ENCODE assay signal across 9 cellular contexts in genomic region chr4:153221783-153222161, GRCh38. TPM values are rescaled to one million over a fixed set of nuclear protein-coding genes. Genes with fewer than 3 reads are reported as not detected.
A peak's percentile ranks its signal among the peaks of the same experiment; 100 is the strongest.
DNase-seq lines count a peak whose midpoint lies in the region; ATAC-seq and TF ChIP-seq lines count a peak whose summit lies in the region.
"Had no signal": no experiment of that assay in that cellular context is flagged by ENCODE, and none has a peak within 500 bp of the region (broad histone marks: within the 10 kb centered on the region; RNA-seq: fewer than 3 reads in every experiment).

No MANE protein-coding gene starts in this region.

- H3K4me3 Mint-ChIP-seq in activated T-cell treated with anti-CD3 and anti-CD28 coated beads, Interleukin-2, amount 50 U/mL, for 4 hours, result peak overlapping the region; percentile 85

- H3K36me3 Mint-ChIP-seq in activated T-cell treated with anti-CD3 and anti-CD28 coated beads, Interleukin-2, amount 50 U/mL, for 4 hours (ENCODE audit: insufficient read depth), result no peaks in the 10 kb centered on the region

- H3K27me3 Mint-ChIP-seq in activated T-cell treated with anti-CD3 and anti-CD28 coated beads, Interleukin-2, amount 50 U/mL, for 4 hours (ENCODE audit: low read depth), result peaks cover 6% of the 10 kb centered on the region

- H3K36me3 ChIP-seq in mesendoderm (ENCODE audit: control insufficient read depth, insufficient read depth, low read length), result no peaks in the 10 kb centered on the region
- H3K36me3 ChIP-seq in transverse colon, result no peaks in the 10 kb centered on the region

- H3K27ac ChIP-seq in mesendoderm (ENCODE audit: low read depth, low read length), result no peak overlapping the region
- H3K27ac ChIP-seq in transverse colon, result peak overlapping the region; percentile 91 to 92 (median 92)

- no peak overlapping the region for H2BK5ac ChIP-seq in mesendoderm (ENCODE audit: low read length)

- H3K9ac ChIP-seq in mesendoderm (ENCODE audit: low read length), result peak overlapping the region; percentile 25

- intact Hi-C loops in transverse colon (cut with DNase I; ENCODE audit: low total_unique reads), result no loop called here

- in situ Hi-C loops in transverse colon (cut with MboI; ENCODE audit: low pct_ligation_motif_present in 1 of 4, low pct_unique_long_range_greater_than_20kb in 1 of 4, low sequenced_read_pairs in 3 of 4), result no loop called here

- TF ChIP-seq CTCF in cardiac fibroblast (IDR thresholded peaks at IDR 0.05; ENCODE audit: low read depth, low read length) (no peak), transverse colon (IDR thresholded peaks at IDR 0.05) (no peak)

- no peak overlapping the region for H4K8ac ChIP-seq in mesendoderm (ENCODE audit: low read depth, low read length)

- TF ChIP-seq EP300 in transverse colon (IDR thresholded peaks at IDR 0.05; ENCODE audit: low read depth), result no peak

- ATAC-seq in activated T-cell treated with anti-CD3 and anti-CD28 coated beads, Interleukin-2, amount 50 U/mL, for 4 hours, result no peak

- H3K56ac ChIP-seq in mesendoderm (ENCODE audit: low read length), result no peak overlapping the region

- no peak overlapping the region for H2BK120ac ChIP-seq in mesendoderm (ENCODE audit: low read depth, low read length)

- H3K79me2 ChIP-seq in mesendoderm (ENCODE audit: control insufficient read depth, insufficient read depth, low read length), result no peaks in the 10 kb centered on the region

- 93% methylated on average over 2 of the region's 6 CpGs for WGBS in mesendoderm (ENCODE audit: extremely low coverage, insufficient coverage, low lambda C conversion rate)
- WGBS in transverse colon (ENCODE audit: low coverage in 1 of 2), 2 donors, result 64 to 85% methylated on average over 4 to 6 of the region's 6 CpGs

- H3K4me1 ChIP-seq in mesendoderm (ENCODE audit: control insufficient read depth, low read depth, low read length) (peaks cover 3% of the 10 kb centered on the region), transverse colon (peaks cover 6 to 76% (median 46%) of the 10 kb centered on the region in 4 donors)

- peak overlapping the region; percentile 59 for H3K4me2 ChIP-seq in mesendoderm (ENCODE audit: low read length)

- H3K9me3 ChIP-seq in transverse colon, result no peaks in the 10 kb centered on the region

- H3K27me3 ChIP-seq in mesendoderm (ENCODE audit: insufficient read depth, low read length, poor library complexity) (no peaks in the 10 kb centered on the region), transverse colon (no peaks in the 10 kb centered on the region)

- H3K4ac ChIP-seq in mesendoderm (ENCODE audit: low read depth, low read length), result no peak overlapping the region

- H4K5ac ChIP-seq in mesendoderm (ENCODE audit: low read length), result no peak overlapping the region

- no peak for TF ChIP-seq POLR2A in transverse colon (IDR thresholded peaks at IDR 0.05)

- no peak overlapping the region for H2AK5ac ChIP-seq in mesendoderm (ENCODE audit: low read length)

- no peak overlapping the region for H2BK15ac ChIP-seq in mesendoderm (replicated peaks; ENCODE audit: low read depth)

- H3K18ac ChIP-seq in mesendoderm (ENCODE audit: low read length), result no peak overlapping the region

- peaks cover 33% of the 10 kb centered on the region for H3K4me1 Mint-ChIP-seq in activated T-cell treated with anti-CD3 and anti-CD28 coated beads, Interleukin-2, amount 50 U/mL, for 4 hours (ENCODE audit: low read depth)

- no peak overlapping the region for H3K23ac ChIP-seq in mesendoderm (ENCODE audit: low read length)

- no peak for DNase-seq in activated T-cell treated with anti-CD3 and anti-CD28 coated beads, Interleukin-2, amount 50 U/mL, for 4 hours
- DNase-seq in activated T-cell treated with anti-CD3 and anti-CD28 coated beads for 4 hours (no peak), cardiac fibroblast (ENCODE audit: low read depth in 2 of 2) (no peak), mesendoderm (no peak), transverse colon (no peak), NCI-H187 (lab: John Stamatoyannopoulos, UW) (no peak), NCI-H1048 (lab: John Stamatoyannopoulos, UW) (no peak), SHP77 treated with DMSO at 0.1 percent for 48 hours (lab: John Stamatoyannopoulos, UW) (no peak)
- DNase-seq: AML-193 had no signal

- H3K79me1 ChIP-seq in mesendoderm (ENCODE audit: low read length), result no peaks in the 10 kb centered on the region

- H3K9me3 Mint-ChIP-seq in activated T-cell treated with anti-CD3 and anti-CD28 coated beads, Interleukin-2, amount 50 U/mL, for 4 hours, result no peaks in the 10 kb centered on the region

- H3K4me3 ChIP-seq in cardiac fibroblast (replicated peaks in 1 of 2; ENCODE audit: low read depth in 2 of 2, low read length in 2 of 2), result peak overlapping the region; percentile 65 to 67
- H3K4me3 ChIP-seq in mesendoderm (ENCODE audit: low read length), result no peak overlapping the region
- peak overlapping the region in 3 of 4 donors; percentile 41 to 62 (median 55) for H3K4me3 ChIP-seq in transverse colon

RNA-seq across cellular contexts. Expression of gene TRIM2, which starts 17.5 kb away (rescaled TPM):
- under 1 TPM; 0.34 to 0.94 (median 0.49) TPM for total RNA-seq in activated T-cell treated with anti-CD3 and anti-CD28 coated beads, Interleukin-2, amount 50 U/mL, for 4 hours
- polyA plus RNA-seq in mesendoderm (2013, experiment 1 of 2), result 13.0 TPM
- polyA plus RNA-seq in mesendoderm (2013, experiment 2 of 2), result 13.2 TPM
- 100 to 1,000 TPM in 2 of 4 donors, 10 to 100 TPM in 2; 71.8 to 124 (median 95.3) TPM for total RNA-seq in transverse colon

Comparison
In these comparisons a context has a peak if more than half of its experiments do, and no peak if none do; other contexts are left out.
1. RNA of gene TRIM2, which starts 17.5 kb away (total RNA-seq): 71.8 to 124 TPM in transverse colon; 0.34 to 0.94 TPM in activated T-cell treated with anti-CD3 and anti-CD28 coated beads, Interleukin-2, amount 50 U/mL, for 4 hours; every median in the first group is over 10 times any median in the second.